9 cellular contexts compared by ENCODE assay signal in genomic region chr17:49388290-49388640, GRCh38. TPM values are rescaled to one million over a fixed set of nuclear protein-coding genes. Genes with fewer than 3 reads are reported as not detected.
DNase-seq lines count a peak whose midpoint lies in the region; ATAC-seq and TF ChIP-seq lines count a peak whose summit lies in the region.
"Had no signal": no experiment of that assay in that cellular context is flagged by ENCODE, and none has a peak within 500 bp of the region (broad histone marks: within the 10 kb centered on the region; RNA-seq: fewer than 3 reads in every experiment).

No MANE protein-coding gene starts in this region.

- H3K27me3 Mint-ChIP-seq in immature natural killer cell (ENCODE audit: low read depth in 3 of 3) = peaks cover 2 to 8% (median 3%) of the 10 kb centered on the region in 3 donors

- peaks cover 0 to 3% (median 0%) of the 10 kb centered on the region in 3 donors for H3K36me3 Mint-ChIP-seq in immature natural killer cell
- H3K36me3 Mint-ChIP-seq: brain had no signal

- no peaks in the 10 kb centered on the region for H3K9me3 Mint-ChIP-seq in immature natural killer cell

- peak overlapping the region; percentile 70 to 84 (median 75) for H3K4me3 Mint-ChIP-seq in immature natural killer cell
- H3K4me3 Mint-ChIP-seq: brain had no signal

- peaks cover 47 to 51% of the 10 kb centered on the region in 2 donors for H3K4me1 Mint-ChIP-seq in immature natural killer cell

- H3K27ac Mint-ChIP-seq in immature natural killer cell = peak overlapping the region; percentile 87 to 97 (median 92)
- H3K27ac Mint-ChIP-seq: brain had no signal

- ATAC-seq in GM21825 (IDR thresholded peaks at IDR 0.05; ENCODE audit: unreplicated experiment) (peak; percentile 60), HG03280 (IDR thresholded peaks at IDR 0.05; ENCODE audit: unreplicated experiment) (no peak), HG02870 (IDR thresholded peaks at IDR 0.05; ENCODE audit: unreplicated experiment) (no peak)

- TF ChIP-seq POLR2A in GM10847 (IDR thresholded peaks at IDR 0.05; ENCODE audit: extremely low read depth, insufficient read length) = peak; percentile 30

- peak in 4 of 5 donors; percentile 5 to 50 (median 20) for DNase-seq in T-helper 1 cell
- DNase-seq in immature natural killer cell = peak; percentile 24 to 58 (median 40)
- DNase-seq in mucosa of gallbladder (ENCODE audit: low spot score) = no peak
- DNase-seq in NCI-H128 (lab: John Stamatoyannopoulos, UW; ENCODE audit: unreplicated experiment) = no peak

RNA-seq across cellular contexts. Expression of gene ZNF652, which starts 26.2 kb away (rescaled TPM):
- 10 to 100 TPM in 2 of 3 donors, 1 to 10 TPM in 1; 9.7 to 25.8 (median 16.0) TPM for polyA plus RNA-seq in immature natural killer cell
- 67.4 TPM for total RNA-seq in mucosa of gallbladder

RNA-seq across cellular contexts. Expression of gene PHB1, which starts 26.4 kb away (rescaled TPM):
- polyA plus RNA-seq in immature natural killer cell = 100 to 1,000 TPM; 166 to 274 (median 228) TPM
- total RNA-seq in mucosa of gallbladder = 141 TPM

Comparison
In these comparisons a context has a peak if more than half of its experiments do, and no peak if none do; other contexts are left out.
1. DNase-seq: peak in T-helper 1 cell (4 of 5) and immature natural killer cell (3 of 3); none in mucosa of gallbladder (single experiment) and NCI-H128 (single experiment).